In the genomic region with DNA sequence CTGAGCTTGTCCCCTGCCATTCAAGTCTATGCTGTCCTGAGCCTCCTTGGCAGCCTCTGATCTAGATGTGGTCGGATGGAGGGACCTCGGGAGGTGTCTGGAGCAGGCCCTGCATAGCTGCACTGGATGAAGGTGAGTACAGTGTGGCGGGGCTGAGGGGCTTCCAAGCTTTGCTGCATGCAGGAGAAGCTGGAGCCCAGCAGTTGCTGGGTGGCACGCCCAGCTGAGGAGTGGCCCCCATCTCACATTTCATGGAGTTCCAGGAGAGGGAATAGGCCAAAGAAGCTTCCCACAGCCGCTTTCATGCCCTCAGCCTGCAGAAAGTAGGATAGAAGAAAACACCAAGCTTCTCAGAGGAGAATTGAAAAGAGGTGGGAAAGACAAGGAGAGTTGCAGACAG, we compare ENCODE assay signal across 9 cellular contexts. TPM values are rescaled to one million over a fixed set of nuclear protein-coding genes. Genes with fewer than 3 reads are reported as not detected.
"Had no signal": no experiment of that assay in that cellular context is flagged by ENCODE, and none has a peak within 500 bp of the region (broad histone marks: within the 10 kb centered on the region; RNA-seq: fewer than 3 reads in every experiment).

No MANE protein-coding gene starts in this region.

- H2AFZ ChIP-seq: GM23248 had no signal

- H3K4me1 ChIP-seq: HAP-1 had no signal

- H3K36me3 ChIP-seq: HAP-1 had no signal

- H3K27ac ChIP-seq: GM23248, HL-60 had no signal

- H3K9ac ChIP-seq: GM23248 had no signal

- H3K4me3 ChIP-seq: GM23248, HAP-1, K562 had no signal

- DNase-seq: GM23248, GOT3, H7, HFFc6, IMR-90 had no signal

RNA-seq across cellular contexts. Expression of a gene that starts 48.2 kb away (rescaled TPM):
- total RNA-seq: GM23248, H4, H7, HFFc6, IMR-90, K562 had no signal
- polyA plus RNA-seq: GM23248, IMR-90, K562 had no signal
